ENCODE assay signal across 1 cellular context in genomic region chr5:119428093-119428492, GRCh38.
TF ChIP-seq lines count a peak whose summit lies in the region.

No MANE protein-coding gene starts in this region.

TF ChIP-seq in K562, 482 proteins besides CTCF, POLR2A, EP300 and RAD21 (continued from another document):
- TF ChIP-seq MLLT1 (IDR thresholded peaks at IDR 0.05) (peak; percentile 15 to 21; a peak in 2 of 4 replicates), MTA1 (IDR thresholded peaks at IDR 0.05; ENCODE audit: borderline replicate concordance) (peak; percentile 22; the same call in 1 of the 2 replicates), NCOR1 (IDR thresholded peaks at IDR 0.05) (peak; percentile 22), HDAC1 (IDR thresholded peaks at IDR 0.05) (peak in 1 of 2 experiments; percentile 29; a peak in 1 of 4 replicates), MCM3 (IDR thresholded peaks at IDR 0.05) (0 out of 2 replicates have a peak, but pooled peaks have one; percentile 64), CSDE1 (IDR thresholded peaks at IDR 0.05) (0 out of 4 replicates have a peak, but pooled peaks of 1 of the 2 experiments have one; percentile 31), ZBTB26 (CRISPR knock-in tag; IDR thresholded peaks at IDR 0.05) (0 out of 2 replicates have a peak, but pooled peaks have one; percentile 15), ARID1B (IDR thresholded peaks at IDR 0.05) (peak; percentile 51; the same call in 1 of the 2 replicates), BRD9 (IDR thresholded peaks at IDR 0.05; ENCODE audit: low read depth, partially characterized antibody) (peak; percentile 30), LARP7 (IDR thresholded peaks at IDR 0.05) (peak; percentile 61; the same call in 1 of the 2 replicates), ZNF512 (tag; IDR thresholded peaks at IDR 0.05) (peak; percentile 90), ELF4 (CRISPR knock-in tag; IDR thresholded peaks at IDR 0.05) (peak; percentile 77), PHB2 (IDR thresholded peaks at IDR 0.05; ENCODE audit: low read depth) (0 out of 2 replicates have a peak, but pooled peaks have one; percentile 23)
